28 cellular contexts compared by ENCODE assay signal in the genomic region with DNA sequence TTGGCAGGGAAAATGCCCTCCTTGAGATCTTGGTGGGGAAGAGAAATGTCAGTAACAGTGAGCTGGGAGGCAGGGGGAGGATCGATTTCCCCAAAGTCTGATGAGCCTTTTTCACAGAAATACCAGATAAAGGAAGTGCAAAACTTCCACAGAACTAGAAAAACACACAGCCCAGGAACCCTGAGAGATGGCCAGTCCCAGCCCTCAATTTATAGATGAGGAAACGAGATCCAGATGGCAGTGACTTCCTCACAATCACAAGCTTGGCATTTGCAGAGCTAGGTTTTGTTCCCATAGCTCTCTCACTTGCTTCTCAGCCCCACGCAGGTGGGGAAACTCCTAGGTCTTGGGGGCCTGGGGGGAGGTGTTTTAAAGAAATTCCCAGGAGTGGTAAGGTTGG. TPM values are rescaled to one million over a fixed set of nuclear protein-coding genes. Genes with fewer than 3 reads are reported as not detected.
DNase-seq lines count a peak whose midpoint lies in the region; ATAC-seq and TF ChIP-seq lines count a peak whose summit lies in the region.
"Had no signal": no experiment of that assay in that cellular context is flagged by ENCODE, and none has a peak within 500 bp of the region (broad histone marks: within the 10 kb centered on the region; RNA-seq: fewer than 3 reads in every experiment).

No MANE protein-coding gene starts in this region.

- ATAC-seq in GM23338 (no peak), T-helper 17 cell (no peak), thoracic aorta (ENCODE audit: insufficient number of reproducible peaks, low FRiP score, low read depth) (no peak), GM19035 (IDR thresholded peaks at IDR 0.05; ENCODE audit: unreplicated experiment) (no peak), HG03196 (IDR thresholded peaks at IDR 0.05; ENCODE audit: unreplicated experiment) (no peak)
- ATAC-seq in activated naive CD4-positive, alpha-beta T cell treated with anti-CD3 and anti-CD28 coated beads, Interleukin-2, amount 50 U/mL, for 72 hours: no peak
- ATAC-seq: activated CD4-positive, CD25-positive, alpha-beta regulatory T cell treated with anti-CD3 and anti-CD28 coated beads, Interleukin-2, amount 50 U/mL, for 24 hours; activated T-cell treated with anti-CD3 and anti-CD28 coated beads, Interleukin-2, amount 50 U/mL, for 4 hours; left lobe of liver; PC-3; stimulated activated naive CD8-positive, alpha-beta T cell treated with anti-CD3 and anti-CD28 coated beads, Interleukin-15, amount 100 ng/mL, for 72 hours had no signal

- CTCF ChIA-PET in activated CD4-positive, alpha-beta T cell treated with anti-CD3 and anti-CD28 coated beads, Interleukin-2, amount 10 ng/mL, durations not matched to agents 7 days and 5 days (lab: Charles Lee): interaction anchor here (1.5 kb wide), 1 partner anchor 17 kb away, joined by 3 read pairs; no protein-coding TSS in a partner anchor

- H3K36me3 Mint-ChIP-seq in GM23338 (ENCODE audit: low read depth): no peaks in the 10 kb centered on the region
- H3K36me3 Mint-ChIP-seq in T-helper 17 cell (ENCODE audit: low read depth): peaks cover 8% of the 10 kb centered on the region
- H3K36me3 Mint-ChIP-seq in activated naive CD4-positive, alpha-beta T cell treated with anti-CD3 and anti-CD28 coated beads, Interleukin-2, amount 50 U/mL, for 72 hours: peaks cover 5 to 10% of the 10 kb centered on the region in 2 donors
- no peaks in the 10 kb centered on the region for H3K36me3 Mint-ChIP-seq in activated CD4-positive, alpha-beta T cell treated with anti-CD3 and anti-CD28 coated beads, Interleukin-2, amount 10 ng/mL, durations not matched to agents 7 days and 5 days (ENCODE audit: low read depth)

- POLR2A ChIA-PET in activated CD4-positive, alpha-beta T cell treated with anti-CD3 and anti-CD28 coated beads, Interleukin-2, amount 10 ng/mL, durations not matched to agents 7 days and 5 days (lab: Charles Lee): no interaction called here

- H3K9me3 Mint-ChIP-seq in GM23338: peaks cover 6% of the 10 kb centered on the region; the same call in 2 of the 3 replicates
- H3K9me3 Mint-ChIP-seq in activated naive CD4-positive, alpha-beta T cell treated with anti-CD3 and anti-CD28 coated beads, Interleukin-2, amount 50 U/mL, for 72 hours: no peaks in the 10 kb centered on the region
- H3K9me3 Mint-ChIP-seq in activated CD4-positive, alpha-beta T cell treated with anti-CD3 and anti-CD28 coated beads, Interleukin-2, amount 10 ng/mL, durations not matched to agents 7 days and 5 days: no peaks in the 10 kb centered on the region
- H3K9me3 Mint-ChIP-seq: activated naive CD4-positive, alpha-beta T cell treated with anti-CD3 and anti-CD28 coated beads for 36 hours; activated T-cell treated with anti-CD3 and anti-CD28 coated beads, Interleukin-2, amount 50 U/mL, for 4 hours; stimulated activated naive CD8-positive, alpha-beta T cell treated with anti-CD3 and anti-CD28 coated beads, Interleukin-15, amount 100 ng/mL, for 72 hours had no signal

- no peaks in the 10 kb centered on the region for H3K9me2 ChIP-seq in GM23338 (ENCODE audit: insufficient read depth)

- H3K36me3 ChIP-seq in GM23338 (ENCODE audit: insufficient read depth): no peaks in the 10 kb centered on the region
- H3K36me3 ChIP-seq in thoracic aorta: no peaks in the 10 kb centered on the region
- H3K36me3 ChIP-seq: BLaER1, esophagus muscularis mucosa had no signal

- H3F3A ChIP-seq in GM23338 (replicated peaks; ENCODE audit: low read depth): peaks cover 12% of the 10 kb centered on the region

- H3K4me3 ChIP-seq in GM23338: no peak overlapping the region
- H3K4me3 ChIP-seq in thoracic aorta: peak overlapping the region; percentile 40
- H3K4me3 ChIP-seq: BLaER1, esophagus muscularis mucosa had no signal

- H3K9me3 ChIP-seq in T-helper 17 cell (ENCODE audit: control insufficient read depth, low read length, poor library complexity, severe bottlenecking): no peaks in the 10 kb centered on the region
- no peaks in the 10 kb centered on the region for H3K9me3 ChIP-seq in thoracic aorta
- H3K9me3 ChIP-seq: esophagus muscularis mucosa had no signal

- TF ChIP-seq CTCF in GM23338 (conservative IDR thresholded peaks at IDR 0.05; ENCODE audit: low read depth in 2 of 2): no peak
- TF ChIP-seq CTCF in thoracic aorta (IDR thresholded peaks at IDR 0.05): no peak

- H2AFZ ChIP-seq in GM23338: peak overlapping the region; percentile 80; the same call in 1 of the 2 replicates

- peaks cover 46% of the 10 kb centered on the region for H3K27me3 Mint-ChIP-seq in GM23338 (ENCODE audit: insufficient read depth, low read depth, poor library complexity)
- peaks cover 60% of the 10 kb centered on the region for H3K27me3 Mint-ChIP-seq in T-helper 17 cell
- peaks cover 39% of the 10 kb centered on the region for H3K27me3 Mint-ChIP-seq in activated CD4-positive, alpha-beta T cell treated with anti-CD3 and anti-CD28 coated beads, Interleukin-2, amount 10 ng/mL, durations not matched to agents 7 days and 5 days

- no peak overlapping the region for H3K27ac Mint-ChIP-seq in GM23338
- H3K27ac Mint-ChIP-seq in T-helper 17 cell: no peak overlapping the region
- no peak overlapping the region for H3K27ac Mint-ChIP-seq in activated naive CD4-positive, alpha-beta T cell treated with anti-CD3 and anti-CD28 coated beads, Interleukin-2, amount 50 U/mL, for 72 hours
- no peak overlapping the region for H3K27ac Mint-ChIP-seq in activated CD4-positive, alpha-beta T cell treated with anti-CD3 and anti-CD28 coated beads, Interleukin-2, amount 10 ng/mL, durations not matched to agents 7 days and 5 days
- H3K27ac Mint-ChIP-seq: activated naive CD4-positive, alpha-beta T cell treated with anti-CD3 and anti-CD28 coated beads for 36 hours had no signal

- H3K4me2 ChIP-seq in GM23338: no peak overlapping the region
- H3K4me2 ChIP-seq: BLaER1 had no signal

- H3K4me1 ChIP-seq in GM23338 (ENCODE audit: insufficient read depth) (peaks cover 20% of the 10 kb centered on the region), thoracic aorta (ENCODE audit: control insufficient read depth in 1 of 2, low read depth in 2 of 2) (peaks cover 19 to 45% of the 10 kb centered on the region in 2 donors)

- H4K20me1 ChIP-seq in GM23338 (replicated peaks; ENCODE audit: insufficient read depth): no peaks in the 10 kb centered on the region; the same call in 1 of the 2 replicates

- no peaks in the 10 kb centered on the region for H3K79me2 ChIP-seq in GM23338 (replicated peaks; ENCODE audit: insufficient read depth)

- H3K4me1 Mint-ChIP-seq in GM23338: peaks cover 41% of the 10 kb centered on the region
- peaks cover 15% of the 10 kb centered on the region for H3K4me1 Mint-ChIP-seq in T-helper 17 cell
- peaks cover 14% of the 10 kb centered on the region for H3K4me1 Mint-ChIP-seq in activated CD4-positive, alpha-beta T cell treated with anti-CD3 and anti-CD28 coated beads, Interleukin-2, amount 10 ng/mL, durations not matched to agents 7 days and 5 days

- peaks cover 40% of the 10 kb centered on the region for H3K27me3 ChIP-seq in GM23338 (ENCODE audit: insufficient read depth)
- no peaks in the 10 kb centered on the region for H3K27me3 ChIP-seq in thoracic aorta (replicated peaks; ENCODE audit: insufficient read depth)
- H3K27me3 ChIP-seq: esophagus muscularis mucosa had no signal

- H3K4me3 Mint-ChIP-seq in GM23338: no peak overlapping the region
- peak overlapping the region; percentile 28 for H3K4me3 Mint-ChIP-seq in T-helper 17 cell
- no peak overlapping the region for H3K4me3 Mint-ChIP-seq in activated CD4-positive, alpha-beta T cell treated with anti-CD3 and anti-CD28 coated beads, Interleukin-2, amount 10 ng/mL, durations not matched to agents 7 days and 5 days
- H3K4me3 Mint-ChIP-seq: activated naive CD4-positive, alpha-beta T cell treated with anti-CD3 and anti-CD28 coated beads for 36 hours; activated T-cell treated with anti-CD3 and anti-CD28 coated beads, Interleukin-2, amount 50 U/mL, for 4 hours; stimulated activated naive CD8-positive, alpha-beta T cell treated with anti-CD3 and anti-CD28 coated beads, Interleukin-15, amount 100 ng/mL, for 72 hours had no signal

- DNase-seq in GM23338 (ENCODE audit: low spot score) (no peak), T-helper 17 cell (no peak), fibroblast of peridontal ligament (ENCODE audit: extremely low read depth) (peak; percentile 59), thoracic aorta (ENCODE audit: low spot score) (no peak)
- no peak for DNase-seq in activated naive CD4-positive, alpha-beta T cell treated with anti-CD3 and anti-CD28 coated beads, Interleukin-2, amount 50 U/mL, for 72 hours (ENCODE audit: low spot score in 2 of 2)
- no peak for DNase-seq in activated CD4-positive, alpha-beta T cell treated with anti-CD3 and anti-CD28 coated beads, Interleukin-2, amount 10 ng/mL, durations not matched to agents 7 days and 5 days
- DNase-seq: activated naive CD4-positive, alpha-beta T cell treated with anti-CD3 and anti-CD28 coated beads for 36 hours; activated T-cell treated with anti-CD3 and anti-CD28 coated beads, Interleukin-2, amount 50 U/mL, for 4 hours; aorta; central memory CD4-positive, alpha-beta T cell; DMS 273 treated with DMSO at 0.1 percent for 48 hours; effector memory CD4-positive, alpha-beta T cell; IMR-90; NCI-H748 treated with DMSO at 0.1 percent for 48 hours; PC-3; SHP77 treated with DMSO at 0.1 percent for 48 hours; stimulated activated CD4-positive, alpha-beta T cell treated with anti-CD3 and anti-CD28 coated beads, Interleukin-4, amount 100 ng/mL, for 24 hours; stimulated activated naive CD8-positive, alpha-beta T cell treated with anti-CD3 and anti-CD28 coated beads, Interleukin-15, amount 100 ng/mL, for 72 hours had no signal

- H3K27ac ChIP-seq in GM23338 (ENCODE audit: low read depth) (no peak overlapping the region), thoracic aorta (peak overlapping the region; percentile 52 to 75)
- H3K27ac ChIP-seq: BLaER1, HL-60 had no signal

TF ChIP-seq in GM23338, 12 proteins besides CTCF, POLR2A, EP300 and RAD21 (continues in another document):
- no peak for TF ChIP-seq JUNB (IDR thresholded peaks at IDR 0.05; ENCODE audit: unreplicated experiment)

RNA-seq across cellular contexts. Expression of a gene that starts 3.8 kb away (rescaled TPM):
- not detected in 2 replicates for total RNA-seq in GM23338 (2014; rRNA removed; shearing (Covaris generic))
- 0.16 and 0.17 TPM in 2 replicates for polyA plus RNA-seq in GM23338 (2016; fragmentation: Nextera tagmentation; extraction: Ambion mirVana)
- total RNA-seq in T-helper 17 cell (1 to 10 TPM in 1 of 2 donors, under 1 TPM in 1; 0.50 to 7.7 TPM), thoracic aorta (100 to 1,000 TPM in 1 of 2 donors, 10 to 100 TPM in 1; 55.1 to 102 TPM)
- total RNA-seq in activated naive CD4-positive, alpha-beta T cell treated with anti-CD3 and anti-CD28 coated beads, Interleukin-2, amount 50 U/mL, for 72 hours: not detected
- total RNA-seq in activated CD4-positive, alpha-beta T cell treated with anti-CD3 and anti-CD28 coated beads, Interleukin-2, amount 10 ng/mL, durations not matched to agents 7 days and 5 days: not detected
- total RNA-seq: activated naive CD4-positive, alpha-beta T cell treated with anti-CD3 and anti-CD28 coated beads for 36 hours; activated T-cell treated with anti-CD3 and anti-CD28 coated beads, Interleukin-2, amount 50 U/mL, for 4 hours; IMR-90; MCF 10A; PC-3; renal cortical epithelial cell; T-helper 2 cell treated with Interferon-gamma antibody and Interleukin-4, amounts not matched to agents 100 ng/mL and 5 ng/mL, for 36 hours had no signal
- polyA plus RNA-seq: IMR-90 had no signal

Comparison
In these comparisons a context has a peak if more than half of its experiments do, and no peak if none do; other contexts are left out.
1. RNA of a gene that starts 3.8 kb away (total RNA-seq): 55.1 to 102 TPM in thoracic aorta; 0.50 to 7.7 TPM in T-helper 17 cell, not detected in GM23338, not detected in activated naive CD4-positive, alpha-beta T cell treated with anti-CD3 and anti-CD28 coated beads, Interleukin-2, amount 50 U/mL, for 72 hours and not detected in activated CD4-positive, alpha-beta T cell treated with anti-CD3 and anti-CD28 coated beads, Interleukin-2, amount 10 ng/mL, durations not matched to agents 7 days and 5 days; every median in the first group is over 4 times any median in the second.